In genomic region chr20:9514461-9515210, GRCh38 we compare ENCODE assay signal across 8 cellular contexts. TPM values are rescaled to one million over a fixed set of nuclear protein-coding genes. Genes with fewer than 3 reads are reported as not detected.
DNase-seq lines count a peak whose midpoint lies in the region; ATAC-seq lines count a peak whose summit lies in the region.

Gene LAMP5, plus strand, starts transcription at chr20:9514590. Its CDS starts 263 bp downstream, at chr20:9514853.

- no peaks in the 10 kb centered on the region for H3K36me3 ChIP-seq in mesodermal cell (ENCODE audit: control insufficient read depth, insufficient read depth, low read length)

- peaks cover 12% of the 10 kb centered on the region for H3K4me1 ChIP-seq in mesodermal cell (ENCODE audit: control insufficient read depth, insufficient read depth, low read length, poor library complexity, severe bottlenecking)

- no peak within 1 kb of the TSS for H3K27ac ChIP-seq in mesodermal cell (ENCODE audit: low read depth, low read length, severe bottlenecking)

- DNase-seq in CD1c-positive myeloid dendritic cell (ENCODE audit: extremely low spot score), result peak; percentile 48
- DNase-seq in NCI-H1092 (lab: John Stamatoyannopoulos, UW), result peak; percentile 19
- DNase-seq in cerebellum (ENCODE audit: low spot score), result peak; percentile 15
- DNase-seq in AG08395 (ENCODE audit: low spot score), result no peak
- DNase-seq in activated CD4-positive, alpha-beta T cell treated with anti-CD3 and anti-CD28 coated beads, Interleukin-2, amount 50 U/mL, for 1 hour, result no peak

- ATAC-seq in GM21619 (IDR thresholded peaks at IDR 0.05; ENCODE audit: unreplicated experiment) (no peak), HG02678 (IDR thresholded peaks at IDR 0.05; ENCODE audit: unreplicated experiment) (no peak)

- 1% methylated on average over 20 to 30 of the region's 38 CpGs for WGBS in mesodermal cell (ENCODE audit: insufficient coverage in 2 of 2), 2 experiments

- H3K9me3 ChIP-seq in mesodermal cell (ENCODE audit: control insufficient read depth, low read length), result no peaks in the 10 kb centered on the region

- H3K4me3 ChIP-seq in mesodermal cell (ENCODE audit: extremely low read depth, insufficient read depth, low read length, poor library complexity, severe bottlenecking), result peak within 1 kb of the TSS; percentile 14

RNA-seq across cellular contexts. Expression of gene LAMP5, which starts in this region (rescaled TPM):
- 4.4 TPM for total RNA-seq in cerebellum
- 0.81 TPM for polyA plus RNA-seq in mesodermal cell (2013, experiment 1 of 2)
- 0.71 TPM for polyA plus RNA-seq in mesodermal cell (2013, experiment 2 of 2)

Comparison
In these comparisons a context has a peak if more than half of its experiments do, and no peak if none do; other contexts are left out.
1. DNase-seq: peak in CD1c-positive myeloid dendritic cell (single experiment), NCI-H1092 (single experiment) and cerebellum (single experiment); none in AG08395 (single experiment) and activated CD4-positive, alpha-beta T cell treated with anti-CD3 and anti-CD28 coated beads, Interleukin-2, amount 50 U/mL, for 1 hour (single experiment).